In genomic region chr9:109307380-109308240, GRCh38 we compare ENCODE assay signal across 17 cellular contexts. TPM values are rescaled to one million over a fixed set of nuclear protein-coding genes. Genes with fewer than 3 reads are reported as not detected.
DNase-seq lines count a peak whose midpoint lies in the region; ATAC-seq, FAIRE-seq and TF ChIP-seq lines count a peak whose summit lies in the region.
"Had no signal": no experiment of that assay in that cellular context is flagged by ENCODE, and none has a peak within 500 bp of the region (broad histone marks: within the 10 kb centered on the region; RNA-seq: fewer than 3 reads in every experiment).

No MANE protein-coding gene starts in this region.

- H3K36me3 ChIP-seq in Peyer's patch: no peaks in the 10 kb centered on the region
- no peaks in the 10 kb centered on the region for H3K36me3 ChIP-seq in HepG2 (replicated peaks in 1 of 2; ENCODE audit: control insufficient read depth in 1 of 2, insufficient read depth in 2 of 2, low read length in 2 of 2)
- no peaks in the 10 kb centered on the region for H3K36me3 ChIP-seq in upper lobe of left lung
- H3K36me3 ChIP-seq in BE2C: no peaks in the 10 kb centered on the region

- peak overlapping the region; percentile 75 for H3K4me2 ChIP-seq in HepG2 (ENCODE audit: low read depth, low read length)

- H3K9me3 ChIP-seq in Peyer's patch: no peaks in the 10 kb centered on the region
- no peaks in the 10 kb centered on the region for H3K9me3 ChIP-seq in HepG2 (ENCODE audit: low read length)
- no peaks in the 10 kb centered on the region for H3K9me3 ChIP-seq in upper lobe of left lung
- no peaks in the 10 kb centered on the region for H3K9me3 ChIP-seq in BE2C

- peak in 1 of 2 donors; percentile 70 for TF ChIP-seq POLR2A in Peyer's patch (IDR thresholded peaks at IDR 0.05)
- TF ChIP-seq POLR2A in HepG2 (IDR thresholded peaks at IDR 0.05; ENCODE audit: insufficient read depth in 1 of 2, low read depth in 2 of 2, low read length in 2 of 2): peak in 1 of 2 experiments; percentile 62; a peak in 2 of 4 replicates
- no peak for TF ChIP-seq POLR2A in upper lobe of left lung (IDR thresholded peaks at IDR 0.05)

- H3K4me3 ChIP-seq in Peyer's patch (peak overlapping the region in 1 of 4 donors; percentile 16), HepG2 (replicated peaks in 1 of 3; ENCODE audit: insufficient read depth in 1 of 3, low read depth in 2 of 3, low read length in 3 of 3) (peak overlapping the region in 2 of 3 experiments; percentile 23 to 60; a peak in 3 of 6 replicates), upper lobe of left lung (no peak overlapping the region), BE2C (ENCODE audit: low read depth, low read length) (no peak overlapping the region)
- H3K4me3 ChIP-seq: SK-N-MC had no signal

- H3K27me3 ChIP-seq in Peyer's patch: no peaks in the 10 kb centered on the region
- no peaks in the 10 kb centered on the region for H3K27me3 ChIP-seq in HepG2 (ENCODE audit: control insufficient read depth in 1 of 2, insufficient read depth in 2 of 2, low read length in 2 of 2)
- H3K27me3 ChIP-seq in upper lobe of left lung: no peaks in the 10 kb centered on the region
- H3K27me3 ChIP-seq in BE2C: no peaks in the 10 kb centered on the region

- POLR2A ChIA-PET in HepG2 (lab: Yijun Ruan, JAX): interaction anchor here (0.7 to 2.1 kb wide), 9 partner anchors 9 to 865 kb away, joined by 3 to 17 read pairs (median 4); no protein-coding TSS in a partner anchor

- intact Hi-C loops in Right ventricle myocardium inferior (cut with DNase I) (no loop called here), left ventricle myocardium superior (cut with micrococcal nuclease) (no loop called here), HepG2 (cut with micrococcal nuclease; ENCODE audit: unreplicated experiment) (loop anchor here (1.0 kb wide), 2 partner anchors 12 to 56 kb away; no protein-coding TSS in a partner anchor)

- H3K27ac ChIP-seq in Peyer's patch: peak overlapping the region in 3 of 4 donors; percentile 64 to 93 (median 84)
- peak overlapping the region; percentile 76 for H3K27ac ChIP-seq in HepG2 (ENCODE audit: extremely low read length, insufficient read depth, low read length)
- H3K27ac ChIP-seq in upper lobe of left lung: no peak overlapping the region
- H3K27ac ChIP-seq: SK-N-MC had no signal

- CTCF ChIA-PET in HepG2 (lab: Yijun Ruan, JAX; ENCODE audit: low intra/inter-chr PET ratio, low total read pairs): no interaction called here

- peaks cover 67% of the 10 kb centered on the region for H3K79me2 ChIP-seq in HepG2 (ENCODE audit: insufficient read depth, low read length)

- H2AFZ ChIP-seq in HepG2 (ENCODE audit: low read length): no peak overlapping the region

- no peaks in the 10 kb centered on the region for H4K20me1 ChIP-seq in HepG2 (ENCODE audit: insufficient read depth, low read length)

- 0 out of 2 replicates have a peak overlapping the region, but pooled peaks have one; percentile 24 for H3K9ac ChIP-seq in HepG2 (ENCODE audit: insufficient read depth, low read depth, low read length)

- DNase-seq in Right ventricle myocardium inferior (ENCODE audit: missing footprints) (peak; percentile 32), left ventricle myocardium superior (no peak), Peyer's patch (peak in 2 of 3 donors; percentile 86 to 92), HepG2 (ENCODE audit: low spot score) (peak; percentile 94), upper lobe of left lung (no peak), BE2C (no peak), amniotic stem cell (lab: John Stamatoyannopoulos, UW) (no peak)
- DNase-seq: activated CD4-positive, alpha-beta T cell treated with anti-CD3 and anti-CD28 coated beads, Interleukin-2, amount 50 U/mL, for 4 hours; activated T-cell treated with anti-CD3 and anti-CD28 coated beads, Interleukin-2, amount 50 U/mL, for 4 hours; CD4-positive, CD25-positive, alpha-beta regulatory T cell; GDM1; immature natural killer cell; midbrain; stimulated activated CD4-positive, alpha-beta T cell treated with anti-CD3 and anti-CD28 coated beads, Interleukin-12 subunit alpha, Interleukin-12 subunit beta, amount 100 ng/mL, for 4 hours had no signal

- ATAC-seq in Right ventricle myocardium inferior: peak; percentile 27
- ATAC-seq in left ventricle myocardium superior: no peak
- peak; percentile 99 for ATAC-seq in HepG2
- ATAC-seq in upper lobe of left lung (ENCODE audit: low FRiP score in 2 of 2): peak; percentile 28
- no peak for ATAC-seq in GM18868 (IDR thresholded peaks at IDR 0.05; ENCODE audit: unreplicated experiment)
- ATAC-seq: activated T-cell treated with anti-CD3 and anti-CD28 coated beads, Interleukin-2, amount 50 U/mL, for 4 hours had no signal

- 0 out of 2 replicates have a peak, but pooled peaks have one; percentile 29 for TF ChIP-seq RAD21 in HepG2 (CRISPR knock-in tag; IDR thresholded peaks at IDR 0.05)

- in situ Hi-C loops in HepG2 (cut with HindIII; ENCODE audit: extremely low pct_ligation_motif_present, low pct_unique_long_range_greater_than_20kb): no loop called here

- TSS peak; percentile 72 for BruUV-seq in HepG2 (replicated peaks; lab: Mats Ljungman, UMichigan)

- 23% methylated on average over 16 of the region's 18 CpGs for WGBS in HepG2 (ENCODE audit: low lambda C conversion rate)
- 86 to 89% methylated on average over 17 to 18 of the region's 18 CpGs for WGBS in upper lobe of left lung, 2 donors

- no peak for TF ChIP-seq CTCF in Peyer's patch (IDR thresholded peaks at IDR 0.05)
- TF ChIP-seq CTCF in HepG2 (CRISPR knock-in tag; IDR thresholded peaks at IDR 0.05): no peak
- TF ChIP-seq CTCF in upper lobe of left lung (IDR thresholded peaks at IDR 0.05): no peak
- no peak for TF ChIP-seq CTCF in BE2C (IDR thresholded peaks at IDR 0.05; ENCODE audit: low read depth, low read length)

- peak; percentile 99 for FAIRE-seq in HepG2 (lab: Jason Lieb, UNC)
- FAIRE-seq: endothelial cell of umbilical vein had no signal

- TF ChIP-seq EP300 in HepG2 (IDR thresholded peaks at IDR 0.05; ENCODE audit: low read depth in 2 of 2, low read length in 2 of 2) (peak in 1 of 2 experiments; percentile 81; a peak in 2 of 4 replicates), HepG2 (CRISPR knock-in tag; IDR thresholded peaks at IDR 0.05; ENCODE audit: borderline replicate concordance) (no peak; the same call in 1 of the 2 replicates), upper lobe of left lung (IDR thresholded peaks at IDR 0.05) (no peak)

- H3K4me1 ChIP-seq in Peyer's patch: peaks cover 0 to 34% (median 2%) of the 10 kb centered on the region in 4 donors
- H3K4me1 ChIP-seq in HepG2 (ENCODE audit: insufficient read depth, low read length): peaks cover 84% of the 10 kb centered on the region
- no peaks in the 10 kb centered on the region for H3K4me1 ChIP-seq in upper lobe of left lung
- H3K4me1 ChIP-seq in BE2C: no peaks in the 10 kb centered on the region; the same call in 1 of the 2 replicates

TF ChIP-seq in HepG2, 621 proteins besides CTCF, POLR2A, EP300 and RAD21 (continues in another document):
- no peak for TF ChIP-seq GMEB1 (CRISPR knock-in tag; IDR thresholded peaks at IDR 0.05; ENCODE audit: borderline replicate concordance)

RNA-seq across cellular contexts. Expression of gene EPB41L4B, which starts 13.2 kb away (rescaled TPM):
- total RNA-seq in Right ventricle myocardium inferior (8.1 TPM), left ventricle myocardium superior (8.9 TPM), Peyer's patch (100 to 1,000 TPM in 1 of 4 donors, 10 to 100 TPM in 3; 20.6 to 135 (median 78.2) TPM), HepG2 (2016; rRNA removed; fragmentation: Illumina TruSeq; extraction: Trizol) (22.1 and 25.7 TPM in 2 replicates), upper lobe of left lung (10 to 100 TPM in 3 of 6 donors, 1 to 10 TPM in 3; 8.3 to 28.0 (median 10.9) TPM)
- 6.6 and 7.8 TPM in 2 replicates for total RNA-seq in HepG2 (2016; cell fraction: cytosol; rRNA removed; fragmentation: Illumina TruSeq; extraction: Trizol; ENCODE audit: low read depth)
- 22.0 TPM in 2 replicates for total RNA-seq in HepG2 (2016; cell fraction: insoluble cytoplasmic fraction; rRNA removed; fragmentation: Illumina TruSeq; extraction: Trizol)
- total RNA-seq in HepG2 (2016; cell fraction: membrane; rRNA removed; fragmentation: Illumina TruSeq; extraction: Trizol): 24.1 and 27.0 TPM in 2 replicates
- total RNA-seq in HepG2 (2016; cell fraction: nucleus; rRNA removed; fragmentation: Illumina TruSeq; extraction: Trizol): 16.1 and 18.9 TPM in 2 replicates
- polyA plus RNA-seq in HepG2 (2011; rRNA removed): 15.1 and 17.6 TPM in 2 replicates
- polyA plus RNA-seq in HepG2 (2011; cell fraction: cytosol; rRNA removed): 8.9 and 12.7 TPM in 2 replicates
- polyA plus RNA-seq in HepG2 (2011; cell fraction: nucleus; rRNA removed): 8.2 and 9.7 TPM in 2 replicates
- 15.0 and 16.1 TPM in 2 replicates for polyA plus RNA-seq in HepG2 (2012)
- 7.5 and 8.4 TPM in 2 replicates for polyA plus RNA-seq in HepG2 (2016; cell fraction: cytosol; fragmentation: Illumina TruSeq; extraction: Trizol; ENCODE audit: low read depth)
- polyA plus RNA-seq in HepG2 (2016; cell fraction: insoluble cytoplasmic fraction; fragmentation: Illumina TruSeq; extraction: Trizol; ENCODE audit: low read depth): 26.8 and 28.4 TPM in 2 replicates
- 20.6 and 23.6 TPM in 2 replicates for polyA plus RNA-seq in HepG2 (2016; cell fraction: membrane; fragmentation: Illumina TruSeq; extraction: Trizol; ENCODE audit: low read depth)
- 23.9 and 24.1 TPM in 2 replicates for polyA plus RNA-seq in HepG2 (2016; cell fraction: nucleus; fragmentation: Illumina TruSeq; extraction: Trizol; ENCODE audit: insufficient read depth, low read depth)
- polyA minus RNA-seq in HepG2 (2011; rRNA and poly(A)+ RNA removed; ENCODE audit: low replicate concordance): 8.0 and 15.3 TPM in 2 replicates
- 10.9 and 14.4 TPM in 2 replicates for polyA minus RNA-seq in HepG2 (2011; cell fraction: cytosol; rRNA and poly(A)+ RNA removed)
- 20.1 and 23.4 TPM in 2 replicates for polyA minus RNA-seq in HepG2 (2011; cell fraction: nucleus; rRNA and poly(A)+ RNA removed)
- polyA plus RNA-seq in BE2C (2012; ENCODE audit: insufficient read depth, insufficient read length, low read depth): 0.19 TPM
- total RNA-seq: CD4-positive, CD25-positive, alpha-beta regulatory T cell had no signal
- polyA plus RNA-seq: CD4-positive, CD25-positive, alpha-beta regulatory T cell; immature natural killer cell had no signal

Comparison
In these comparisons a context has a peak if more than half of its experiments do, and no peak if none do; other contexts are left out.
1. ATAC-seq: peak in Right ventricle myocardium inferior (single experiment), HepG2 (single experiment) and upper lobe of left lung (2 of 2); none in left ventricle myocardium superior (single experiment) and GM18868 (single experiment).
2. DNase-seq: peak in Right ventricle myocardium inferior (single experiment), Peyer's patch (2 of 3) and HepG2 (single experiment); none in left ventricle myocardium superior (single experiment), upper lobe of left lung (0 of 2), BE2C (single experiment) and amniotic stem cell (single experiment).
3. H3K27ac ChIP-seq: peak in Peyer's patch (3 of 4) and HepG2 (single experiment); none in upper lobe of left lung (0 of 4).
4. H3K4me3 ChIP-seq: peak in HepG2 (2 of 3); none in upper lobe of left lung (0 of 4) and BE2C (single experiment).